ENCODE assay signal across 1 cellular context in the genomic region with DNA sequence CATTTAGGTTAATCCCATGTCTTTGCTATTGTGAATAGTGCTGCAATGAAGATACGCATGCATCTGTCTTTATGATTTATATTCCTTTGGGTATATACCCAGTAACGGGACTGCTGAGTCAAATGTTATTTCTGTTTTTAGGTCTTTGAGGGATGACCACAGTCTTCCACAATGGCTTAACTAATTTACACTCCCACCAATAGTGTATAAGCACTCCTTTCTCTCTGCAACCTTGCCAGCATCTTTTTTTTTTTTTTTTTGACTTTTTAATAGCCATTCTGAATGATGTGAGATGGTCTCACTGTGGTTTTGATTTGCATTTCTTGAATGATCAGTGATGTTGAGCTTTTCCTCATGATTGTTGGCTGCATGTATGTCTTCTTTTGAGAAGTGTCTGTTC.
TF ChIP-seq lines count a peak whose summit lies in the region.

No MANE protein-coding gene starts in this region.

TF ChIP-seq in SK-N-SH, 30 proteins besides CTCF, POLR2A, EP300 and RAD21 (continued from another document):
- TF ChIP-seq SMC3 (IDR thresholded peaks at IDR 0.05; ENCODE audit: low read depth, low read length) = no peak
- TF ChIP-seq, protein P1, sequence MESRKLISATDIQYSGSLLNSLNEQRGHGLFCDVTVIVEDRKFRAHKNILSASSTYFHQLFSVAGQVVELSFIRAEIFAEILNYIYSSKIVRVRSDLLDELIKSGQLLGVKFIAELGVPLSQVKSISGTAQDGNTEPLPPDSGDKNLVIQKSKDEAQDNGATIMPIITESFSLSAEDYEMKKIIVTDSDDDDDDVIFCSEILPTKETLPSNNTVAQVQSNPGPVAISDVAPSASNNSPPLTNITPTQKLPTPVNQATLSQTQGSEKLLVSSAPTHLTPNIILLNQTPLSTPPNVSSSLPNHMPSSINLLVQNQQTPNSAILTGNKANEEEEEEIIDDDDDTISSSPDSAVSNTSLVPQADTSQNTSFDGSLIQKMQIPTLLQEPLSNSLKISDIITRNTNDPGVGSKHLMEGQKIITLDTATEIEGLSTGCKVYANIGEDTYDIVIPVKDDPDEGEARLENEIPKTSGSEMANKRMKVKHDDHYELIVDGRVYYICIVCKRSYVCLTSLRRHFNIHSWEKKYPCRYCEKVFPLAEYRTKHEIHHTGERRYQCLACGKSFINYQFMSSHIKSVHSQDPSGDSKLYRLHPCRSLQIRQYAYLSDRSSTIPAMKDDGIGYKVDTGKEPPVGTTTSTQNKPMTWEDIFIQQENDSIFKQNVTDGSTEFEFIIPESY (IDR thresholded peaks at IDR 0.05; ENCODE audit: borderline replicate concordance, low read depth) = no peak
- TF ChIP-seq TCF12 (IDR thresholded peaks at IDR 0.05) = no peak
- TF ChIP-seq USF2 (IDR thresholded peaks at IDR 0.05; ENCODE audit: borderline replicate concordance, low read depth, low read length) = no peak
- TF ChIP-seq NRF1 (IDR thresholded peaks at IDR 0.05; ENCODE audit: low read depth, low read length) = no peak
- no peak for TF ChIP-seq TEAD4 (IDR thresholded peaks at IDR 0.05; ENCODE audit: borderline replicate concordance, insufficient read depth)
